In the genomic region with DNA sequence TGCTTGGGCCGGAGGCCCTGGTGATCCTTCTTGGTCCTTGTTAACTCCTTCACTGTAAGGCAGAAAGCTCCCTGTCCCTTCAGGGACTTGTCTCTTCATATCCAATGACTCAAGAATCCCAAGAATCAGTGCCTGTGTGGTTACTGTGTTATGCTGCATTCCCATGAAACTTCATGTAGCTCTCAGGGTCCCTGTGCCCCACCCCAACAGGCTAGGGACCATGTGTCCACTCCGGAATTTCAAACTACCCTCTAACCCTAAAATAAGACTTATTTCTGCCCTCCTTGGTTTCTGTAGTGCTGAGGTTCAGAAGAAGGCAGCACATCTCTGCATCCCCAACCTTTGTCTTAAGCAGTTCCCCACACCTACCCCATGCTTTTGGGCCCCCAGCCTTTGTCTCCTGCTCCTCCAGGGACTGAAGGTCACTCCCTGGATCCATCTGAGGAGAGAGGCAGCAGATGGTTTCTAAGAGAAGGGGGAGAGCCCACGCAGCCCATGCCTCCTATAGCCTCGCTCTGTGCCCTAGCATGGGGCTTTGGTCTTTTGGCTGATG, we compare ENCODE assay signal across 8 cellular contexts. TPM values are rescaled to one million over a fixed set of nuclear protein-coding genes. Genes with fewer than 3 reads are reported as not detected.
DNase-seq lines count a peak whose midpoint lies in the region; ATAC-seq lines count a peak whose summit lies in the region.

No MANE protein-coding gene starts in this region.

- H3K9ac ChIP-seq in iPS-15b (ENCODE audit: low read depth, low read length) = no peak overlapping the region

- in situ Hi-C loops in KBM-7 (cut with MboI; ENCODE audit: low pct_unique_long_range_greater_than_20kb, low sequenced_read_pairs) = no loop called here

- peak overlapping the region; percentile 31 for H3K4me3 Mint-ChIP-seq in activated T-helper 1 cell treated with anti-CD3 and anti-CD28 coated beads, Interleukin-12 subunit alpha, Interleukin-12 subunit beta, Interleukin-2, Interleukin-4 antibody, amounts not matched to agents 30 ng/mL and 10 ng/mL and 1 ng/mL, durations not matched to agents 14 hours and 24 hours and 36 hours
- H3K4me3 Mint-ChIP-seq in stimulated activated naive CD8-positive, alpha-beta T cell treated with anti-CD3 and anti-CD28 coated beads, Interleukin-15, amount 100 ng/mL, for 72 hours = peak overlapping the region; percentile 27 to 87

- peaks cover 55% of the 10 kb centered on the region for H3K27me3 ChIP-seq in iPS-15b (ENCODE audit: control insufficient read depth, insufficient read depth, low read length)

- peaks cover 3% of the 10 kb centered on the region for H3K36me3 ChIP-seq in iPS-15b (ENCODE audit: control insufficient read depth, insufficient read depth, low read length)

- H3K27ac Mint-ChIP-seq in activated T-helper 1 cell treated with anti-CD3 and anti-CD28 coated beads, Interleukin-12 subunit alpha, Interleukin-12 subunit beta, Interleukin-2, Interleukin-4 antibody, amounts not matched to agents 30 ng/mL and 10 ng/mL and 1 ng/mL, durations not matched to agents 14 hours and 24 hours and 36 hours = peak overlapping the region; percentile 24
- no peak overlapping the region for H3K27ac Mint-ChIP-seq in stimulated activated naive CD8-positive, alpha-beta T cell treated with anti-CD3 and anti-CD28 coated beads, Interleukin-15, amount 100 ng/mL, for 72 hours

- ATAC-seq in stimulated activated naive CD8-positive, alpha-beta T cell treated with anti-CD3 and anti-CD28 coated beads, Interleukin-15, amount 100 ng/mL, for 72 hours = no peak
- no peak for ATAC-seq in GM21825 (IDR thresholded peaks at IDR 0.05; ENCODE audit: unreplicated experiment)

- H3K4me3 ChIP-seq in iPS-15b (ENCODE audit: low read depth, low read length) = peak overlapping the region; percentile 45

- DNase-seq in H4 (ENCODE audit: low spot score) (peak; percentile 40), KBM-7 (no peak), NOMO-1 treated with DMSO at 0.1 percent for 48 hours (lab: John Stamatoyannopoulos, UW; ENCODE audit: unreplicated experiment) (no peak)
- DNase-seq in activated T-helper 1 cell treated with anti-CD3 and anti-CD28 coated beads, Interleukin-12 subunit alpha, Interleukin-12 subunit beta, Interleukin-2, Interleukin-4 antibody, amounts not matched to agents 30 ng/mL and 10 ng/mL and 1 ng/mL, durations not matched to agents 14 hours and 24 hours and 36 hours (ENCODE audit: low spot score) = no peak
- DNase-seq in stimulated activated naive CD8-positive, alpha-beta T cell treated with anti-CD3 and anti-CD28 coated beads, Interleukin-15, amount 100 ng/mL, for 72 hours = no peak
- no peak for DNase-seq in stimulated activated CD4-positive, alpha-beta T cell treated with anti-CD3 and anti-CD28 coated beads, Interleukin-4, amount 100 ng/mL, for 1 hour

- peaks cover 8% of the 10 kb centered on the region for H3K36me3 Mint-ChIP-seq in activated T-helper 1 cell treated with anti-CD3 and anti-CD28 coated beads, Interleukin-12 subunit alpha, Interleukin-12 subunit beta, Interleukin-2, Interleukin-4 antibody, amounts not matched to agents 30 ng/mL and 10 ng/mL and 1 ng/mL, durations not matched to agents 14 hours and 24 hours and 36 hours (ENCODE audit: low read depth)

- H3K27me3 Mint-ChIP-seq in activated T-helper 1 cell treated with anti-CD3 and anti-CD28 coated beads, Interleukin-12 subunit alpha, Interleukin-12 subunit beta, Interleukin-2, Interleukin-4 antibody, amounts not matched to agents 30 ng/mL and 10 ng/mL and 1 ng/mL, durations not matched to agents 14 hours and 24 hours and 36 hours (ENCODE audit: insufficient read depth) = peaks cover 10% of the 10 kb centered on the region
- H3K27me3 Mint-ChIP-seq in stimulated activated naive CD8-positive, alpha-beta T cell treated with anti-CD3 and anti-CD28 coated beads, Interleukin-15, amount 100 ng/mL, for 72 hours = peaks cover 52% of the 10 kb centered on the region

- no peaks in the 10 kb centered on the region for H3K9me3 ChIP-seq in iPS-15b (ENCODE audit: control insufficient read depth, insufficient read depth, low read length)

- intact Hi-C loops in activated T-helper 1 cell treated with anti-CD3 and anti-CD28 coated beads, Interleukin-12 subunit alpha, Interleukin-12 subunit beta, Interleukin-2, Interleukin-4 antibody, amounts not matched to agents 30 ng/mL and 10 ng/mL and 1 ng/mL, durations not matched to agents 14 hours and 24 hours and 36 hours (cut with micrococcal nuclease) = loop anchor here (10.0 kb wide), 1 partner anchor 308 kb away; the partner anchor contains the start of genes MFAP1 and WDR76

- H3K4me1 Mint-ChIP-seq in activated T-helper 1 cell treated with anti-CD3 and anti-CD28 coated beads, Interleukin-12 subunit alpha, Interleukin-12 subunit beta, Interleukin-2, Interleukin-4 antibody, amounts not matched to agents 30 ng/mL and 10 ng/mL and 1 ng/mL, durations not matched to agents 14 hours and 24 hours and 36 hours (ENCODE audit: low read depth) = peaks cover 64% of the 10 kb centered on the region
- peaks cover 52% of the 10 kb centered on the region for H3K4me1 Mint-ChIP-seq in stimulated activated naive CD8-positive, alpha-beta T cell treated with anti-CD3 and anti-CD28 coated beads, Interleukin-15, amount 100 ng/mL, for 72 hours

- H3K9me3 Mint-ChIP-seq in activated T-helper 1 cell treated with anti-CD3 and anti-CD28 coated beads, Interleukin-12 subunit alpha, Interleukin-12 subunit beta, Interleukin-2, Interleukin-4 antibody, amounts not matched to agents 30 ng/mL and 10 ng/mL and 1 ng/mL, durations not matched to agents 14 hours and 24 hours and 36 hours = no peaks in the 10 kb centered on the region
- no peaks in the 10 kb centered on the region for H3K9me3 Mint-ChIP-seq in stimulated activated naive CD8-positive, alpha-beta T cell treated with anti-CD3 and anti-CD28 coated beads, Interleukin-15, amount 100 ng/mL, for 72 hours

- H3K4me1 ChIP-seq in iPS-15b (ENCODE audit: control insufficient read depth, insufficient read depth, low read length) = peaks cover 13% of the 10 kb centered on the region

RNA-seq across cellular contexts. Expression of gene MAP1A, which starts 0.5 kb away (rescaled TPM):
- total RNA-seq in H4 (2014; rRNA removed; shearing (Covaris generic)) = 32.9 and 40.6 TPM in 2 replicates
- 2.2 and 2.3 TPM in 2 replicates for total RNA-seq in activated T-helper 1 cell treated with anti-CD3 and anti-CD28 coated beads, Interleukin-12 subunit alpha, Interleukin-12 subunit beta, Interleukin-2, Interleukin-4 antibody, amounts not matched to agents 30 ng/mL and 10 ng/mL and 1 ng/mL, durations not matched to agents 14 hours and 24 hours and 36 hours

RNA-seq across cellular contexts. Expression of gene TP53BP1, which starts 23.9 kb away (rescaled TPM):
- total RNA-seq in H4 (2014; rRNA removed; shearing (Covaris generic)) = 32.4 and 32.7 TPM in 2 replicates
- 44.1 and 46.1 TPM in 2 replicates for total RNA-seq in activated T-helper 1 cell treated with anti-CD3 and anti-CD28 coated beads, Interleukin-12 subunit alpha, Interleukin-12 subunit beta, Interleukin-2, Interleukin-4 antibody, amounts not matched to agents 30 ng/mL and 10 ng/mL and 1 ng/mL, durations not matched to agents 14 hours and 24 hours and 36 hours

Comparison
In these comparisons a context has a peak if more than half of its experiments do, and no peak if none do; other contexts are left out.
1. RNA of gene MAP1A, which starts 0.5 kb away (total RNA-seq): 32.9 to 40.6 TPM in H4; 2.2 to 2.3 TPM in activated T-helper 1 cell treated with anti-CD3 and anti-CD28 coated beads, Interleukin-12 subunit alpha, Interleukin-12 subunit beta, Interleukin-2, Interleukin-4 antibody, amounts not matched to agents 30 ng/mL and 10 ng/mL and 1 ng/mL, durations not matched to agents 14 hours and 24 hours and 36 hours; every median in the first group is over 10 times any median in the second.